ENCODE assay signal across 24 cellular contexts in the genomic region with DNA sequence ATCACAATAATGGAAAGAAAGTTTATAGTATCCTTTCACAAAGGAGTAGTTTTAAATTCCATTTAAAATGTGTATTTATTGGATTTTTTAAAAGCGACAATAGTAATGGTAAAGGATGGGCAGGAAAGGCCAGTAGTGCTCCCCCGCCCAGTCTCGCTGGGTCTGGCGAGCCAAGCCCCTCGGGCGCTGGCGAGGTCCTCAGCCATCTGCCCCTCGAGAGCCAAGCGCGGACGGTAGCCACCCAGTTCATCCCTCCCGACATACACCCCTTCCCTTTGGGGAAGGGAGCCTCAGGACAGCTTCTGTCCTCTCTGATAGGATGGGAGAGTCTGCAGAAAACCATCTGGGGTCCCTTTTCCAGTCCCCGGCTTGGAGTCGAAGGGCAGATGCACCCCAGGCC.
"Had no signal": no experiment of that assay in that cellular context is flagged by ENCODE, and none has a peak within 500 bp of the region (broad histone marks: within the 10 kb centered on the region; RNA-seq: fewer than 3 reads in every experiment).

No MANE protein-coding gene starts in this region.

- H3K27me3 ChIP-seq: MG63, SJSA1 had no signal

- FAIRE-seq: RCC 7860 had no signal

- DNase-seq: IMR-90, Karpas-422, KG1, MG63, NCI-H1092, NCI-H1105 treated with DMSO at 0.1 percent for 48 hours, NCI-H1417 treated with DMSO at 0.1 percent for 48 hours, NCI-H146, NCI-H1694 treated with DMSO at 0.1 percent for 48 hours, NCI-H2029, NCI-H2081 treated with DMSO at 0.1 percent for 48 hours, NCI-H2171, NCI-H226, NCI-H446, NCI-H510A, NCI-H524 treated with DMSO at 0.1 percent for 48 hours, NCI-H69, NCI-H774, Right ventricle myocardium superior, RPMI8226, SIG-M5 had no signal

- H3K4me1 ChIP-seq: SJSA1 had no signal

- H3K9me3 ChIP-seq: MG63, SJSA1 had no signal

- H3K27ac ChIP-seq: SJSA1, SK-N-MC had no signal

- H3K4me3 ChIP-seq: MG63, SJSA1, SK-N-MC had no signal
